Comparison of ENCODE assay signal across 8 cellular contexts in the genomic region with DNA sequence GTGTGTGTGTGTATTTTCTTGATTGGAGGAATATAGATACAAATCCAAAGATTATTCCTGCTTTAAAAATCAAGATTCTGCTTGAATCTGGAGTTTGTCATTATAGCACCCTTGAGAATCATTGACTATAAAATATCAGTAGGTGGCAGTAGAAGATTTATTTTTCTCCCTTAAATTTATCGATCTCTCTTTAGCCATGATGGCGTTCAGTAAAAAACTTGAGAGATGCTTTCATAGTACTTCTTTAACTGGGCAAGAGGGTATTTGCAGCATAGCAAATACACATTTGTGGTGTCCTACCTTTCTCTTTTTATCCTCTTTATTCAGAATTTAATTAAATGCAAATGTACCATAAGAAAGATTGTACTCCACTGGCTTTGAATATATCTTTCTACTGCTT.
A peak's percentile ranks its signal among the peaks of the same experiment; 100 is the strongest.
DNase-seq lines count a peak whose midpoint lies in the region; ATAC-seq lines count a peak whose summit lies in the region.

No MANE protein-coding gene starts in this region.

- H3K4me3 ChIP-seq in CD4-positive, CD25-positive, alpha-beta regulatory T cell (ENCODE audit: low read depth, low read length): no peak overlapping the region

- H3K4me1 Mint-ChIP-seq in CD4-positive, CD25-positive, alpha-beta regulatory T cell: peaks cover 0 to 4% (median 1%) of the 10 kb centered on the region in 4 donors
- no peaks in the 10 kb centered on the region for H3K4me1 Mint-ChIP-seq in activated T-helper 17 cell treated with anti-CD3 and anti-CD28 coated beads, Interleukin-2, amount 50 U/mL, for 72 hours

- peaks cover 35% of the 10 kb centered on the region for H3K27me3 Mint-ChIP-seq in CD4-positive, CD25-positive, alpha-beta regulatory T cell
- peaks cover 13% of the 10 kb centered on the region for H3K27me3 Mint-ChIP-seq in activated T-helper 17 cell treated with anti-CD3 and anti-CD28 coated beads, Interleukin-2, amount 50 U/mL, for 72 hours

- H3K27me3 ChIP-seq in CD4-positive, CD25-positive, alpha-beta regulatory T cell (ENCODE audit: control insufficient read depth, insufficient read depth, low read length): no peaks in the 10 kb centered on the region

- no peaks in the 10 kb centered on the region for H3K9me3 ChIP-seq in CD4-positive, CD25-positive, alpha-beta regulatory T cell (ENCODE audit: control insufficient read depth in 2 of 2, low read length in 2 of 2)

- peaks cover 0 to 3% (median 0%) of the 10 kb centered on the region in 7 donors for H3K9me3 Mint-ChIP-seq in CD4-positive, CD25-positive, alpha-beta regulatory T cell
- no peaks in the 10 kb centered on the region for H3K9me3 Mint-ChIP-seq in activated T-helper 17 cell treated with anti-CD3 and anti-CD28 coated beads, Interleukin-2, amount 50 U/mL, for 72 hours

- ATAC-seq in CD4-positive, CD25-positive, alpha-beta regulatory T cell (ENCODE audit: low read depth in 2 of 2): no peak
- ATAC-seq in GM21367 (IDR thresholded peaks at IDR 0.05; ENCODE audit: unreplicated experiment): peak; percentile 76
- peak; percentile 40 for ATAC-seq in activated T-helper 17 cell treated with anti-CD3 and anti-CD28 coated beads, Interleukin-2, amount 50 U/mL, for 72 hours (replicated peaks)
- no peak for ATAC-seq in GM18858 (IDR thresholded peaks at IDR 0.05; ENCODE audit: unreplicated experiment)

- no peaks in the 10 kb centered on the region for H3K4me1 ChIP-seq in CD4-positive, CD25-positive, alpha-beta regulatory T cell (ENCODE audit: control insufficient read depth, insufficient read depth, low read length, poor library complexity, severe bottlenecking)

- no peak overlapping the region for H3K27ac Mint-ChIP-seq in CD4-positive, CD25-positive, alpha-beta regulatory T cell
- no peak overlapping the region for H3K27ac Mint-ChIP-seq in activated T-helper 17 cell treated with anti-CD3 and anti-CD28 coated beads, Interleukin-2, amount 50 U/mL, for 72 hours

- H3K27ac ChIP-seq in CD4-positive, CD25-positive, alpha-beta regulatory T cell (ENCODE audit: insufficient read depth, low read length, poor library complexity, severe bottlenecking): no peak overlapping the region

- H3K4me3 Mint-ChIP-seq in CD4-positive, CD25-positive, alpha-beta regulatory T cell: no peak overlapping the region
- H3K4me3 Mint-ChIP-seq in activated T-helper 17 cell treated with anti-CD3 and anti-CD28 coated beads, Interleukin-2, amount 50 U/mL, for 72 hours: no peak overlapping the region

- H3K36me3 ChIP-seq in CD4-positive, CD25-positive, alpha-beta regulatory T cell (ENCODE audit: control insufficient read depth, insufficient read depth, low read length): no peaks in the 10 kb centered on the region

- DNase-seq in CD4-positive, CD25-positive, alpha-beta regulatory T cell: peak in 2 of 3 donors; percentile 30 to 37
- DNase-seq in NCI-H1694 (lab: John Stamatoyannopoulos, UW): peak; percentile 23
- peak; percentile 22 for DNase-seq in iPS-NIHi11 (ENCODE audit: low spot score)
- DNase-seq in superior temporal gyrus (ENCODE audit: extremely low spot score): peak; percentile 69
- no peak for DNase-seq in stimulated activated CD8-positive, alpha-beta memory T cell treated with anti-CD3 and anti-CD28 coated beads, Interleukin-4, amount 100 ng/mL, for 48 hours

- H3K36me3 Mint-ChIP-seq in CD4-positive, CD25-positive, alpha-beta regulatory T cell: no peaks in the 10 kb centered on the region
- no peaks in the 10 kb centered on the region for H3K36me3 Mint-ChIP-seq in activated T-helper 17 cell treated with anti-CD3 and anti-CD28 coated beads, Interleukin-2, amount 50 U/mL, for 72 hours (ENCODE audit: low read depth)

Comparison
In these comparisons a context has a peak if more than half of its experiments do, and no peak if none do; other contexts are left out.
1. ATAC-seq: peak in GM21367 (single experiment) and activated T-helper 17 cell treated with anti-CD3 and anti-CD28 coated beads, Interleukin-2, amount 50 U/mL, for 72 hours (single experiment); none in CD4-positive, CD25-positive, alpha-beta regulatory T cell (0 of 2) and GM18858 (single experiment).